8 cellular contexts compared by ENCODE assay signal in the genomic region with DNA sequence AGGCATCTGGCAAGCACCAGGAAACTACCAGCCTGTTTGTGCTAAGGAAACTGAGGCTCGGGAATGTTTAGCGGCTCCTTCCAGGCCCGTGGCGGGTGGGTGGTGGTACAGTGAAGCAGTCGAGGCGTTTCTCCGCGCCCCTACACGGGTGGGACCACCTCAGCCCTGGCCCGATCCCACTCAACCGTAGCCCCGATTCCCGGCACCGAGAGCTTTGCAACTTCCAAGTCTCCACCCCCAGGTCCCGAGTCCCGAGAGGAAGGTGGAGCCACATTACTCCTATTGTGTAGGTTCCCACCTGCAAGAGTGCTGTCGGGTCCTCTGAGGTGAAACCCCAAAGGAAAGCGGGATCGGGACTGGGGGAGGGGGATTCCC. TPM values are rescaled to one million over a fixed set of nuclear protein-coding genes. Genes with fewer than 3 reads are reported as not detected.
A peak's percentile ranks its signal among the peaks of the same experiment; 100 is the strongest.
DNase-seq lines count a peak whose midpoint lies in the region; ATAC-seq lines count a peak whose summit lies in the region.

No MANE protein-coding gene starts in this region.

- peak overlapping the region; percentile 91 for H3K9ac ChIP-seq in mesendoderm (ENCODE audit: low read length)

- ATAC-seq in GM19023 (IDR thresholded peaks at IDR 0.05; ENCODE audit: unreplicated experiment) = peak; percentile 18
- no peak for ATAC-seq in central memory CD8-positive, alpha-beta T cell (replicated peaks; ENCODE audit: extremely low read depth, poor library complexity, severe bottlenecking)
- ATAC-seq in aorta (ENCODE audit: low FRiP score) = peak; percentile 32
- ATAC-seq in GM18873 (IDR thresholded peaks at IDR 0.05; ENCODE audit: low FRiP score, unreplicated experiment) = no peak

- no peaks in the 10 kb centered on the region for H3K79me2 ChIP-seq in mesendoderm (ENCODE audit: control insufficient read depth, insufficient read depth, low read length)

- H3K4me3 Mint-ChIP-seq in central memory CD8-positive, alpha-beta T cell = peak overlapping the region; percentile 89

- peak overlapping the region; percentile 96 for H3K56ac ChIP-seq in mesendoderm (ENCODE audit: low read length)

- H3K27ac ChIP-seq in mesendoderm (ENCODE audit: low read depth, low read length) = peak overlapping the region; percentile 75
- H3K27ac ChIP-seq in aorta (ENCODE audit: low read depth in 1 of 2, low read length in 2 of 2) = peak overlapping the region; percentile 54 to 86

- H4K8ac ChIP-seq in mesendoderm (ENCODE audit: low read depth, low read length) = no peak overlapping the region

- H2BK15ac ChIP-seq in mesendoderm (replicated peaks; ENCODE audit: low read depth) = no peak overlapping the region

- H3K4me2 ChIP-seq in mesendoderm (ENCODE audit: low read length) = peak overlapping the region; percentile 65

- H3K4me1 ChIP-seq in mesendoderm (ENCODE audit: control insufficient read depth, low read depth, low read length) = peaks cover 2% of the 10 kb centered on the region
- no peaks in the 10 kb centered on the region for H3K4me1 ChIP-seq in aorta (ENCODE audit: control insufficient read depth in 1 of 2, insufficient read depth in 2 of 2, low read length in 2 of 2)

- H3K36me3 ChIP-seq in mesendoderm (ENCODE audit: control insufficient read depth, insufficient read depth, low read length) (no peaks in the 10 kb centered on the region), aorta (ENCODE audit: control insufficient read depth in 1 of 2, insufficient read depth in 2 of 2, low read length in 1 of 2) (no peaks in the 10 kb centered on the region)

- no CpG with 5 or more reads among the region's 19 CpGs for WGBS in mesendoderm (ENCODE audit: extremely low coverage, insufficient coverage, low lambda C conversion rate)
- 0% methylated on average over 19 of the region's 19 CpGs for WGBS in aorta, 2 donors

- no peak overlapping the region for H2AK5ac ChIP-seq in mesendoderm (ENCODE audit: low read length)

- H3K36me3 Mint-ChIP-seq in central memory CD8-positive, alpha-beta T cell (ENCODE audit: insufficient read depth) = peaks cover 9% of the 10 kb centered on the region

- H2BK5ac ChIP-seq in mesendoderm (ENCODE audit: low read length) = peak overlapping the region; percentile 74

- intact Hi-C loops in aorta (cut with DNase I) = no loop called here

- H2BK120ac ChIP-seq in mesendoderm (ENCODE audit: low read depth, low read length) = no peak overlapping the region

- H4K5ac ChIP-seq in mesendoderm (ENCODE audit: low read length) = no peak overlapping the region

- H3K27ac Mint-ChIP-seq in central memory CD8-positive, alpha-beta T cell (ENCODE audit: low read depth) = peak overlapping the region; percentile 65

- peaks cover 4% of the 10 kb centered on the region for H3K79me1 ChIP-seq in mesendoderm (ENCODE audit: low read length)

- peak overlapping the region; percentile 85 for H3K4me3 ChIP-seq in mesendoderm (ENCODE audit: low read length)
- peak overlapping the region; percentile 56 to 76 for H3K4me3 ChIP-seq in aorta (ENCODE audit: low read length in 2 of 2)

- no peaks in the 10 kb centered on the region for H3K27me3 Mint-ChIP-seq in central memory CD8-positive, alpha-beta T cell

- H3K9me3 ChIP-seq in aorta (ENCODE audit: control insufficient read depth, low read length) = no peaks in the 10 kb centered on the region

- in situ Hi-C loops in KBM-7 (cut with MboI; ENCODE audit: low pct_unique_long_range_greater_than_20kb, low sequenced_read_pairs) = no loop called here

- H3K23ac ChIP-seq in mesendoderm (ENCODE audit: low read length) = peak overlapping the region; percentile 24

- peaks cover 30% of the 10 kb centered on the region for H3K4me1 Mint-ChIP-seq in central memory CD8-positive, alpha-beta T cell

- peak overlapping the region; percentile 75 for H3K18ac ChIP-seq in mesendoderm (ENCODE audit: low read length)

- H3K27me3 ChIP-seq in mesendoderm (ENCODE audit: insufficient read depth, low read length, poor library complexity) = no peaks in the 10 kb centered on the region
- H3K27me3 ChIP-seq in aorta (ENCODE audit: control insufficient read depth in 1 of 2, insufficient read depth in 2 of 2, low read length in 1 of 2) = no peaks in the 10 kb centered on the region

- peak; percentile 85 for DNase-seq in 8988T
- peak; percentile 72 for DNase-seq in NCI-H2107 (lab: John Stamatoyannopoulos, UW)
- no peak for DNase-seq in central memory CD8-positive, alpha-beta T cell (ENCODE audit: low spot score in 2 of 2)
- DNase-seq in mesendoderm = no peak
- no peak for DNase-seq in aorta
- no peak for DNase-seq in KBM-7

- peak overlapping the region; percentile 85 for H3K4ac ChIP-seq in mesendoderm (ENCODE audit: low read depth, low read length)

- no peaks in the 10 kb centered on the region for H3K9me3 Mint-ChIP-seq in central memory CD8-positive, alpha-beta T cell

RNA-seq across cellular contexts. Expression of gene DPP3, which starts 0.5 kb away (rescaled TPM):
- polyA plus RNA-seq in mesendoderm (2013, experiment 1 of 2) = 37.0 TPM
- 37.5 TPM for polyA plus RNA-seq in mesendoderm (2013, experiment 2 of 2)
- total RNA-seq in aorta = 10 to 100 TPM; 15.5 to 24.8 TPM
- polyA plus RNA-seq in aorta = 10 to 100 TPM; 18.8 to 23.8 TPM

RNA-seq across cellular contexts. Expression of gene PELI3, which starts 13.0 kb away (rescaled TPM):
- polyA plus RNA-seq in mesendoderm (2013, experiment 1 of 2) = 3.1 TPM
- polyA plus RNA-seq in mesendoderm (2013, experiment 2 of 2) = 3.4 TPM
- 10 to 100 TPM; 11.5 to 15.7 TPM for total RNA-seq in aorta
- polyA plus RNA-seq in aorta = 10 to 100 TPM; 14.3 to 16.3 TPM

RNA-seq across cellular contexts. Expression of gene BBS1, which starts 30.7 kb away (rescaled TPM):
- 9.1 TPM for polyA plus RNA-seq in mesendoderm (2013, experiment 1 of 2)
- 9.0 TPM for polyA plus RNA-seq in mesendoderm (2013, experiment 2 of 2)
- total RNA-seq in aorta = 10 to 100 TPM; 27.2 to 58.1 TPM
- 10 to 100 TPM; 18.9 to 34.9 TPM for polyA plus RNA-seq in aorta

RNA-seq across cellular contexts. Expression of gene MRPL11, which starts 41.1 kb away (rescaled TPM):
- 214 TPM for polyA plus RNA-seq in mesendoderm (2013, experiment 1 of 2)
- polyA plus RNA-seq in mesendoderm (2013, experiment 2 of 2) = 214 TPM
- 10 to 100 TPM; 27.6 to 33.5 TPM for total RNA-seq in aorta
- 10 to 100 TPM; 40.1 to 54.5 TPM for polyA plus RNA-seq in aorta

RNA-seq across cellular contexts. Expression of gene NPAS4, which starts 58.9 kb away (rescaled TPM):
- 0.51 TPM for polyA plus RNA-seq in mesendoderm (2013, experiment 1 of 2)
- 0.32 TPM for polyA plus RNA-seq in mesendoderm (2013, experiment 2 of 2)
- total RNA-seq in aorta = 1 to 10 TPM in 1 of 2 donors, under 1 TPM in 1; 0.54 to 7.0 TPM
- polyA plus RNA-seq in aorta = 1 to 10 TPM in 1 of 2 donors, not detected in 1; 2.5 TPM

Comparison
In these comparisons a context has a peak if more than half of its experiments do, and no peak if none do; other contexts are left out.
1. DNase-seq: peak in 8988T (single experiment) and NCI-H2107 (single experiment); none in central memory CD8-positive, alpha-beta T cell (0 of 2), mesendoderm (single experiment), aorta (0 of 2) and KBM-7 (single experiment).
2. ATAC-seq: peak in GM19023 (single experiment) and aorta (single experiment); none in central memory CD8-positive, alpha-beta T cell (single experiment) and GM18873 (single experiment).